Comparison of ENCODE assay signal across 19 cellular contexts in the genomic region with DNA sequence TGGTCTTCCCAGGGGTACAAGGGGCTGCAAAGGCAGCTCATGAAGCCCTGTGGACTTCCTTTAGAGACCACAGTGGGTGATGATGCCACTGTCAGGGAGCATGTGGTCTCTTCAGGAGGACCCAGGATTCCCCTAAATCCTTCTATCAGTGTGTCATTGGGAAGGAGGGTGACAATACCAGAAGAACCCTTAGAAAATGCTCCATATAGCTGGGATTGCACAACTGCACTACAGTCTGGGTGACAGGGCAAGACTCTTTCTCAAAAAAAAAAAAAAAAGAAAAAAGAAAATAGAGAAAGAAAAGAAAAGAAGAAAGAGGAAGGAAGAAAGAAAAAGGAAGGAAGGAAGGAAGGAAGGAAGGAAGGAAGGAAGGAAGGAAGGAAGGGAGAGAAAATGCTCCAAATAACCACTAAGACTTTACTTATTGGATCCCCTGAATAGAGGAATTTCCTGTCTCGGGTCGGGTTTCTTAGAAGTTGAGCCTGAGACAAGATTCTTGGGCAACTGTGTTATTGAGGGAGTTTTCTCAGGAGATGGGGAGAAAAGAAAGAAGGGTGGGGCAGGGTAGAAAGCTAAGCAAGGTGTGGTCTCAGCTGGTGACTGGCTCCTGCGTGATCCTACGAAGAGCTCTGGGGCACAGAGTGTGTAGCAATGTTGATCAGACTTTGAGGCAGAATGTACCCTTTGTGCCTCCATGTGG.
"Had no signal": no experiment of that assay in that cellular context is flagged by ENCODE, and none has a peak within 500 bp of the region (broad histone marks: within the 10 kb centered on the region; RNA-seq: fewer than 3 reads in every experiment).

No MANE protein-coding gene starts in this region.

- H3K27ac ChIP-seq: coronary artery, dorsolateral prefrontal cortex, esophagus muscularis mucosa, foreskin keratinocyte, gastroesophageal sphincter, heart left ventricle, hepatocyte, left lung, lower lobe of right lung had no signal

- H3K4me1 ChIP-seq: esophagus muscularis mucosa, foreskin keratinocyte, gastroesophageal sphincter, heart left ventricle, left lung, lower lobe of right lung had no signal

- H3K4me3 ChIP-seq: coronary artery, dorsolateral prefrontal cortex, esophagus muscularis mucosa, gastroesophageal sphincter, heart left ventricle, hepatocyte, left lung, lower lobe of right lung, mucosa of descending colon had no signal

- H3K27me3 ChIP-seq: foreskin keratinocyte, hepatocyte, left lung had no signal

- H3K9me3 ChIP-seq: esophagus muscularis mucosa, gastroesophageal sphincter, heart left ventricle, left lung, lower lobe of right lung, mucosa of descending colon had no signal

- DNase-seq: dermis blood vessel endothelial cell; dorsolateral prefrontal cortex; effector CD4-positive, alpha-beta T cell; effector memory CD4-positive, alpha-beta T cell; foreskin keratinocyte; heart left ventricle; hypothalamus; immature natural killer cell; left cardiac atrium; left lung; left ventricle myocardium superior; lower lobe of right lung; mesenchymal stem cell; mucosa of descending colon; naive B cell had no signal

- ATAC-seq: foreskin keratinocyte, gastroesophageal sphincter, heart left ventricle, left cardiac atrium, left lung, left ventricle myocardium superior, lower lobe of right lung, mucosa of descending colon had no signal

- H3K36me3 ChIP-seq: esophagus muscularis mucosa, gastroesophageal sphincter, heart left ventricle, left lung, lower lobe of right lung had no signal
